15 cellular contexts compared by ENCODE assay signal in the genomic region with DNA sequence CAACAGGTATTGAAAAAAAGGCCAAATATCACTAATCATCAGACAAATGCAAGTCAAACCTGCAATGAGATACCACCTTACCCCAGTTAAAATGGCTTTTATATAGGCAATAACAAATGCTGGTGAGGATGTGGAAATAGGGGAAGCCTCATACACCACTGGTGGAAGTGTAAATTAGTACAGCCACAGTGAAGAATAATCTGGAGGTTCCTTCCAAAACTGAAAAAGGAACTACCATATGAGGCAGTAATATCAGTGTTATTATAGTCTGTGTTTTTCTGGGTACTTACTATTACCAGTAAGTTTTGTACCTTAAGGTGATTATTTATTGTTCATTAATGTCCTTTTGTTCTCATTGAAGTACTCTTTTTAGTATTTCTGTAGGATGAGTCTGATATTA.
"Had no signal": no experiment of that assay in that cellular context is flagged by ENCODE, and none has a peak within 500 bp of the region (broad histone marks: within the 10 kb centered on the region; RNA-seq: fewer than 3 reads in every experiment).

No MANE protein-coding gene starts in this region.

- H3K27ac ChIP-seq: breast epithelium, hepatocyte, pancreas, stomach, uterus had no signal

- H3K4me1 ChIP-seq: breast epithelium, pancreas, stomach, uterus had no signal

- H3K27me3 ChIP-seq: breast epithelium, hepatocyte, pancreas, stomach, uterus had no signal

- DNase-seq: activated CD4-positive, alpha-beta T cell treated with anti-CD3 and anti-CD28 coated beads for 48 hours; activated CD8-positive, alpha-beta memory T cell treated with anti-CD3 and anti-CD28 coated beads, Interleukin-2, amount 50 U/mL, for 48 hours; activated CD8-positive, alpha-beta T cell treated with anti-CD3 and anti-CD28 coated beads, Interleukin-2, amount 10 ng/mL, durations not matched to agents 7 days and 5 days; activated naive CD8-positive, alpha-beta T cell treated with anti-CD3 and anti-CD28 coated beads, Interleukin-2, amount 10 ng/mL, durations not matched to agents 7 days and 5 days; aorta; endodermal cell; erythroblast; left ventricle myocardium superior; pancreas; stimulated activated CD4-positive, alpha-beta T cell treated with anti-CD3 and anti-CD28 coated beads, Interleukin-15, amount 100 ng/mL, for 24 hours; stimulated activated CD4-positive, alpha-beta T cell treated with anti-CD3 and anti-CD28 coated beads, Interleukin-4, amount 100 ng/mL, for 24 hours; stomach; uterus had no signal

- H3K36me3 ChIP-seq: breast epithelium, stomach, uterus had no signal

- H3K9me3 ChIP-seq: pancreas, stomach, uterus had no signal

- H3K4me3 ChIP-seq: breast epithelium, hepatocyte, pancreas, stomach, uterus had no signal

- H3K27ac Mint-ChIP-seq: activated CD8-positive, alpha-beta T cell treated with anti-CD3 and anti-CD28 coated beads, Interleukin-2, amount 10 ng/mL, durations not matched to agents 7 days and 5 days; activated naive CD8-positive, alpha-beta T cell treated with anti-CD3 and anti-CD28 coated beads, Interleukin-2, amount 10 ng/mL, durations not matched to agents 7 days and 5 days; endodermal cell had no signal

- H3K4me1 Mint-ChIP-seq: endodermal cell had no signal

- H3K4me3 Mint-ChIP-seq: activated CD8-positive, alpha-beta T cell treated with anti-CD3 and anti-CD28 coated beads, Interleukin-2, amount 10 ng/mL, durations not matched to agents 7 days and 5 days; activated naive CD8-positive, alpha-beta T cell treated with anti-CD3 and anti-CD28 coated beads, Interleukin-2, amount 10 ng/mL, durations not matched to agents 7 days and 5 days; endodermal cell had no signal
